Comparison of ENCODE assay signal across 15 cellular contexts in genomic region chr5:21831145-21831787, GRCh38.
DNase-seq lines count a peak whose midpoint lies in the region; ATAC-seq and TF ChIP-seq lines count a peak whose summit lies in the region.
"Had no signal": no experiment of that assay in that cellular context is flagged by ENCODE, and none has a peak within 500 bp of the region (broad histone marks: within the 10 kb centered on the region; RNA-seq: fewer than 3 reads in every experiment).

No MANE protein-coding gene starts in this region.

- no peak overlapping the region for H3K4me3 Mint-ChIP-seq in Calu3 (ENCODE audit: low read depth, unreplicated experiment)
- H3K4me3 Mint-ChIP-seq: activated T-helper 17 cell treated with anti-CD3 and anti-CD28 coated beads, Interleukin-2, amount 50 U/mL, for 72 hours; nephron progenitor cell; WTC11 had no signal

- no peaks in the 10 kb centered on the region for H3K4me1 Mint-ChIP-seq in Calu3 (ENCODE audit: low read depth, unreplicated experiment)
- H3K4me1 Mint-ChIP-seq: activated T-helper 17 cell treated with anti-CD3 and anti-CD28 coated beads, Interleukin-2, amount 50 U/mL, for 72 hours; nephron progenitor cell; WTC11 had no signal

- peaks cover 2% of the 10 kb centered on the region for H3K9me3 Mint-ChIP-seq in Calu3 (ENCODE audit: low read depth, unreplicated experiment)
- H3K9me3 Mint-ChIP-seq: nephron progenitor cell, WTC11 had no signal

- H3K27ac Mint-ChIP-seq in Calu3 (ENCODE audit: unreplicated experiment): no peak overlapping the region
- H3K27ac Mint-ChIP-seq: activated T-helper 17 cell treated with anti-CD3 and anti-CD28 coated beads, Interleukin-2, amount 50 U/mL, for 72 hours; nephron progenitor cell; WTC11 had no signal

- intact Hi-C loops in Calu3 (cut with micrococcal nuclease; ENCODE audit: unreplicated experiment): no loop called here

- no peak for TF ChIP-seq POLR2A in GM18505 (IDR thresholded peaks at IDR 0.05; ENCODE audit: borderline replicate concordance, extremely low read depth, insufficient read depth, insufficient read length)

- CTCF ChIA-PET in Calu3 (lab: Charles Lee): interaction anchor here (1.1 kb wide), 1 partner anchor 13 kb away, joined by 3 read pairs; no protein-coding TSS in a partner anchor

- DNase-seq in NCI-H345 treated with DMSO at 0.1 percent for 48 hours (lab: John Stamatoyannopoulos, UW; ENCODE audit: unreplicated experiment): peak; percentile 33
- DNase-seq in glomerular visceral epithelial cell (ENCODE audit: extremely low spot score): no peak
- no peak for DNase-seq in iPS-NIHi11 (ENCODE audit: low spot score)
- DNase-seq in Calu3: no peak
- DNase-seq in NCI-H526 (lab: John Stamatoyannopoulos, UW): no peak
- DNase-seq: esophagus squamous epithelium, GF-D8, MG63, nephron progenitor cell, stomach had no signal

- no TSS peak for BruUV-seq in Calu3 (replicated peaks; lab: Mats Ljungman, UMichigan)

- H3K27me3 Mint-ChIP-seq in Calu3 (ENCODE audit: unreplicated experiment): no peaks in the 10 kb centered on the region
- H3K27me3 Mint-ChIP-seq: activated T-helper 17 cell treated with anti-CD3 and anti-CD28 coated beads, Interleukin-2, amount 50 U/mL, for 72 hours had no signal

- no peaks in the 10 kb centered on the region for H3K36me3 Mint-ChIP-seq in Calu3 (ENCODE audit: insufficient read depth, unreplicated experiment)
- H3K36me3 Mint-ChIP-seq: WTC11 had no signal

- TF ChIP-seq CTCF in Calu3 (IDR thresholded peaks at IDR 0.05; ENCODE audit: unreplicated experiment): no peak

- ATAC-seq in GM18505 (IDR thresholded peaks at IDR 0.05; ENCODE audit: unreplicated experiment) (peak; percentile 77), GM21360 (IDR thresholded peaks at IDR 0.05; ENCODE audit: unreplicated experiment) (peak; percentile 84), HG03025 (IDR thresholded peaks at IDR 0.05; ENCODE audit: low FRiP score, unreplicated experiment) (peak; percentile 76)
- ATAC-seq: activated T-helper 17 cell treated with anti-CD3 and anti-CD28 coated beads, Interleukin-2, amount 50 U/mL, for 72 hours; WTC11 had no signal
